In the genomic region with DNA sequence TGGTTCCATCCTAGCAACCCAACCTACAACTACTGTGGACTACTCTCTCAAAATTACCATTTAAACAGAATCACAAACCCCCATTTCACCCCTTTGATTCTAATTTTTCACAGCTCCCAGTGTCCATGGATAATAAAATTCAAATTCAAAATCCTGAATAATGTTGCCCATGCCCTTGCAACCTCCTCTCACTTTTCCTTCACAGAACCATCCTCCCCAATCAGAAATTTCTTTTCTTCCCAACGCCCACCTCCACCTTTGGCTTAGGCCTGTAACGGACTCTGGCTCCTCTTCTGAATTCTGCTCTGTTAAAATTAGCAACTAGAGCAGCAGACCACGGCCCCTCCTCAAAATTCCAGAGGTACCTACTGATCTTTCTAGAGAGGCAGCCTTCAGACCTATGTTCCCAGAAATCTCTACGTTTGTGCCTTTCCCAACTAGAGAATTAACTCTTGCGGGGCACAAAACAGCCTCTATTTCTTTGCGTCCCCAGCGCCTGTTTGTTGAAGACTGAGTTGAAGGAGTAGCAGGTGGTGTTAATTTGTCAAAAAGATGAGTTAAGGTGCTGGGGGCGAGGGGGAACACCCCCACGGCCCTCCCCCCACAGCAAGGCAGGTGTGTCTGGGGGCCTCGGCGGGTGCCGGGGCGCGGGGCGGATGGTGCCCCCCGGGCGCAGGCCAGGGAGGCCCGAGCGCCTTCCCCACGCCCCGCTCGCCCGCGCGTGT, we compare ENCODE assay signal across 8 cellular contexts. TPM values are rescaled to one million over a fixed set of nuclear protein-coding genes. Genes with fewer than 3 reads are reported as not detected.
DNase-seq lines count a peak whose midpoint lies in the region; ATAC-seq and TF ChIP-seq lines count a peak whose summit lies in the region.

No MANE protein-coding gene starts in this region.

- H3K36me3 Mint-ChIP-seq in chondrocyte (ENCODE audit: low read depth): no peaks in the 10 kb centered on the region
- peaks cover 0 to 2% (median 0%) of the 10 kb centered on the region in 3 donors for H3K36me3 Mint-ChIP-seq in naive thymus-derived CD8-positive, alpha-beta T cell

- peak overlapping the region; percentile 76 for H3K27ac ChIP-seq in KOPT-K1 (ENCODE audit: low read depth, low read length, poor library complexity, severe bottlenecking)

- POLR2A ChIA-PET in naive thymus-derived CD8-positive, alpha-beta T cell (lab: Charles Lee): no interaction called here

- DNase-seq in ELF-1 (ENCODE audit: low read depth, low spot score) (peak; percentile 19), chondrocyte (ENCODE audit: low spot score) (no peak), OCI-M1 (lab: John Stamatoyannopoulos, UW) (no peak), NCI-H1436 (lab: John Stamatoyannopoulos, UW) (no peak), NCI-H1930 (lab: John Stamatoyannopoulos, UW) (no peak)
- DNase-seq in naive thymus-derived CD8-positive, alpha-beta T cell: no peak

- H3K36me3 ChIP-seq in KOPT-K1 (ENCODE audit: insufficient read depth, low read length): no peaks in the 10 kb centered on the region

- H3K27me3 Mint-ChIP-seq in chondrocyte (ENCODE audit: low read depth): no peaks in the 10 kb centered on the region
- peaks cover 18 to 44% (median 32%) of the 10 kb centered on the region in 5 donors for H3K27me3 Mint-ChIP-seq in naive thymus-derived CD8-positive, alpha-beta T cell

- TF ChIP-seq CTCF in chondrocyte (IDR thresholded peaks at IDR 0.05): no peak

- H3K9me3 Mint-ChIP-seq in chondrocyte (ENCODE audit: low read depth): no peaks in the 10 kb centered on the region
- peaks cover 0 to 2% (median 0%) of the 10 kb centered on the region in 9 donors for H3K9me3 Mint-ChIP-seq in naive thymus-derived CD8-positive, alpha-beta T cell

- ATAC-seq in naive thymus-derived CD8-positive, alpha-beta T cell: no peak
- ATAC-seq in HG03108 (IDR thresholded peaks at IDR 0.05; ENCODE audit: unreplicated experiment): no peak

- peaks cover 49% of the 10 kb centered on the region for H3K4me1 Mint-ChIP-seq in chondrocyte (ENCODE audit: low read depth)
- H3K4me1 Mint-ChIP-seq in naive thymus-derived CD8-positive, alpha-beta T cell: peaks cover 0 to 9% (median 4%) of the 10 kb centered on the region in 4 donors

- peak overlapping the region; percentile 90 for H3K27ac Mint-ChIP-seq in chondrocyte (ENCODE audit: unreplicated experiment)
- H3K27ac Mint-ChIP-seq in naive thymus-derived CD8-positive, alpha-beta T cell: peak overlapping the region in 1 of 10 donors; percentile 5

- no peaks in the 10 kb centered on the region for H3K9me3 ChIP-seq in KOPT-K1 (ENCODE audit: insufficient read depth, low read length, poor library complexity, severe bottlenecking)

- H3K4me3 Mint-ChIP-seq in chondrocyte (ENCODE audit: unreplicated experiment): peak overlapping the region; percentile 78
- H3K4me3 Mint-ChIP-seq in naive thymus-derived CD8-positive, alpha-beta T cell: peak overlapping the region; percentile 59 to 81 (median 72)

RNA-seq across cellular contexts. Expression of a gene that starts 0.4 kb away (rescaled TPM):
- total RNA-seq in chondrocyte: 55.7 to 68.5 TPM (median 68.1 TPM) in 3 replicates
- under 1 TPM; 0.74 to 0.78 TPM for total RNA-seq in naive thymus-derived CD8-positive, alpha-beta T cell
- 1 to 10 TPM in 1 of 3 donors, under 1 TPM in 1, not detected in 1; 0.42 to 2.6 TPM for polyA plus RNA-seq in naive thymus-derived CD8-positive, alpha-beta T cell

Comparison
In these comparisons a context has a peak if more than half of its experiments do, and no peak if none do; other contexts are left out.
1. RNA of a gene that starts 0.4 kb away (total RNA-seq): 55.7 to 68.5 TPM in chondrocyte; 0.74 to 0.78 TPM in naive thymus-derived CD8-positive, alpha-beta T cell; every median in the first group is over 10 times any median in the second.